In the genomic region with DNA sequence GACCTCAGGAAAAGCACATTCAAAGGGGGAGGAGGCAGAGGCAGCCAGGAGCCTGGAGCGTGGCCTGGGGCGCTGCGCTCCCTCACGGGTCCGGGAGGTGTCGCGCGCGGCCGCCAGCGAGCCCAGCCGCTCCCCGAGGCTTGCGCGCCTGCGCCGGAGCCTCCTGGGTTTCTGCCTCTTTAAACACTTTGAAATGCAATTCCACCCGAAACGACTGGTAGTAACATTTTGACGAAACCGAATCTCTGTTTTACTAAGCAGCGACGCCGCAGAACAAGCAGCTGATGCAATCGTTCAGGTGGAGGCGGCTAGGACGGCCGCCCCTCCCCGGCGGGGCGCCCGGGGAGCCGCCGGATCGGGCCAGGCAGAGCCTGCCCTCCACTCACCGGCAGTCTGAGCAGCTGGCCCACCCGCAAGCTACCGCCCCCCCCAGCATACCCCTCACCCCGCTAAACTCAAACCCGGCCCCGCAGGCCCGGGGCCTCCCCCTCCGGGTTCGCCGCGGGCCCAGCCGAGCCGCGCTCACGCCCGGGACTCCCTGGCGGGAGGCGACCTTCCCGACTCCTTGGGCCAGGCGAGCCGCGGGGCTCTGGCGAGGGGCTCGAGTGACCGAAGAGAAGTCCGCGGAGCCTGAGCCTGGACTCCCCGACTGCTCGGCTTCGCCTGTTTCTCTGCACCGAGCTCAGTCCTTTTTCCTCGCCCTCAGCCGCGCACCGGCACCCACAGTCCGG, we compare ENCODE assay signal across 8 cellular contexts. TPM values are rescaled to one million over a fixed set of nuclear protein-coding genes. Genes with fewer than 3 reads are reported as not detected.
DNase-seq lines count a peak whose midpoint lies in the region; ATAC-seq and TF ChIP-seq lines count a peak whose summit lies in the region.

No MANE protein-coding gene starts in this region.

- POLR2A ChIA-PET in OCI-LY7 (lab: Charles Lee), result interaction anchor here (0.5 to 1.0 kb wide), 2 partner anchors 22 to 24 kb away, joined by 3 read pairs; no protein-coding TSS in a partner anchor

- DNase-seq in OCI-LY7 (ENCODE audit: low spot score) (peak; percentile 81), fibroblast of villous mesenchyme (ENCODE audit: low read depth) (peak; percentile 78)
- DNase-seq in activated T-helper 9 cell treated with anti-CD3 and anti-CD28 coated beads, Interleukin-2, amount 50 U/mL, for 16 hours (ENCODE audit: low read depth), result peak; percentile 84
- peak; percentile 85 for DNase-seq in stimulated activated naive CD8-positive, alpha-beta T cell treated with anti-CD3 and anti-CD28 coated beads, Interleukin-15, Interleukin-2, amounts not matched to agents 100 U/mL and 50 U/mL, for 24 hours

- peak overlapping the region; percentile 91 for H2AFZ ChIP-seq in OCI-LY7 (ENCODE audit: low read length)
- no peak overlapping the region for H2AFZ ChIP-seq in neural cell (ENCODE audit: low read depth, low read length)

- TF ChIP-seq CTCF in C4-2B (conservative IDR thresholded peaks at IDR 0.05), result peak; percentile 93
- peak; percentile 81 for TF ChIP-seq CTCF in OCI-LY7 (conservative IDR thresholded peaks at IDR 0.05; ENCODE audit: low read length)
- TF ChIP-seq CTCF in fibroblast of villous mesenchyme (IDR thresholded peaks at IDR 0.05; ENCODE audit: insufficient read depth, low read depth, low read length), result peak; percentile 77
- TF ChIP-seq CTCF in neural cell (IDR thresholded peaks at IDR 0.05; ENCODE audit: poor library complexity, severe bottlenecking), result peak; percentile 93

- H3K79me2 ChIP-seq in OCI-LY7 (ENCODE audit: insufficient read depth, low read depth, low read length), result no peaks in the 10 kb centered on the region
- H3K79me2 ChIP-seq in neural cell (replicated peaks; ENCODE audit: insufficient read depth, low read length), result no peaks in the 10 kb centered on the region

- no peak for TF ChIP-seq EP300 in neural cell (conservative IDR thresholded peaks at IDR 0.05; ENCODE audit: poor library complexity, severe bottlenecking)

- CTCF ChIA-PET in OCI-LY7 (lab: Charles Lee; ENCODE audit: unreplicated experiment), result interaction anchor here (0.6 kb wide), 1 partner anchor 222 kb away, joined by 4 read pairs; no protein-coding TSS in a partner anchor

- no peaks in the 10 kb centered on the region for H3F3A ChIP-seq in neural cell (ENCODE audit: insufficient read depth, low read length, poor library complexity, severe bottlenecking)

- H3K9me3 ChIP-seq in OCI-LY7 (ENCODE audit: low read length) (no peaks in the 10 kb centered on the region), neural cell (ENCODE audit: low read length) (no peaks in the 10 kb centered on the region)

- no TSS peak for BruUV-seq in OCI-LY7 (replicated peaks; lab: Mats Ljungman, UMichigan)

- H3K4me2 ChIP-seq in OCI-LY7 (ENCODE audit: low read length), result peak overlapping the region; percentile 55
- peak overlapping the region; percentile 17 for H3K4me2 ChIP-seq in neural cell (ENCODE audit: low read length)

- ATAC-seq in GM19351 (IDR thresholded peaks at IDR 0.05; ENCODE audit: unreplicated experiment) (peak; percentile 89), HG03460 (IDR thresholded peaks at IDR 0.05; ENCODE audit: unreplicated experiment) (peak; percentile 90)
- peak; percentile 91 for ATAC-seq in stimulated activated naive CD8-positive, alpha-beta T cell treated with anti-CD3 and anti-CD28 coated beads, Interleukin-15, Interleukin-2, amounts not matched to agents 100 U/mL and 50 U/mL, for 24 hours

- TF ChIP-seq RAD21 in neural cell (conservative IDR thresholded peaks at IDR 0.05), result peak; percentile 85

- no peaks in the 10 kb centered on the region for H3K36me3 ChIP-seq in OCI-LY7 (ENCODE audit: insufficient read depth, low read length)
- H3K36me3 ChIP-seq in neural cell (ENCODE audit: insufficient read depth, low read length), result no peaks in the 10 kb centered on the region

- H3K4me1 ChIP-seq in OCI-LY7 (ENCODE audit: insufficient read depth, low read length, poor library complexity, severe bottlenecking), result peaks cover 11% of the 10 kb centered on the region

- intact Hi-C loops in OCI-LY7 (cut with micrococcal nuclease; ENCODE audit: unreplicated experiment), result loop anchor here (1.0 to 5.0 kb wide), 4 partner anchors 17 to 640 kb away; no protein-coding TSS in a partner anchor

- H3K27ac ChIP-seq in C4-2B, result peak overlapping the region; percentile 67
- H3K27ac ChIP-seq in OCI-LY7 (ENCODE audit: low read depth, low read length, poor library complexity, severe bottlenecking), result no peak overlapping the region
- no peak overlapping the region for H3K27ac ChIP-seq in neural cell (ENCODE audit: low read length)

- H3K9me2 ChIP-seq in OCI-LY7 (ENCODE audit: insufficient read depth, low read length), result no peaks in the 10 kb centered on the region
- no peaks in the 10 kb centered on the region for H3K9me2 ChIP-seq in neural cell (ENCODE audit: insufficient read depth, low read length)

- H3K27me3 ChIP-seq in neural cell (ENCODE audit: insufficient read depth, low read depth, low read length), result peaks cover 84% of the 10 kb centered on the region

- H4K20me1 ChIP-seq in OCI-LY7 (ENCODE audit: insufficient read depth, low read length) (no peaks in the 10 kb centered on the region), neural cell (ENCODE audit: insufficient read depth) (no peaks in the 10 kb centered on the region)

- H3K9ac ChIP-seq in neural cell (ENCODE audit: low read length), result peak overlapping the region; percentile 39

- peak overlapping the region; percentile 66 for H3K4me3 ChIP-seq in OCI-LY7 (ENCODE audit: low read depth, low read length, poor library complexity, severe bottlenecking)
- peak overlapping the region; percentile 62 for H3K4me3 ChIP-seq in fibroblast of villous mesenchyme (ENCODE audit: low read depth, low read length)
- H3K4me3 ChIP-seq in neural cell (ENCODE audit: low read length), result peak overlapping the region; percentile 78

TF ChIP-seq in neural cell, 6 proteins besides CTCF, POLR2A, EP300 and RAD21:
- TF ChIP-seq, protein P1, sequence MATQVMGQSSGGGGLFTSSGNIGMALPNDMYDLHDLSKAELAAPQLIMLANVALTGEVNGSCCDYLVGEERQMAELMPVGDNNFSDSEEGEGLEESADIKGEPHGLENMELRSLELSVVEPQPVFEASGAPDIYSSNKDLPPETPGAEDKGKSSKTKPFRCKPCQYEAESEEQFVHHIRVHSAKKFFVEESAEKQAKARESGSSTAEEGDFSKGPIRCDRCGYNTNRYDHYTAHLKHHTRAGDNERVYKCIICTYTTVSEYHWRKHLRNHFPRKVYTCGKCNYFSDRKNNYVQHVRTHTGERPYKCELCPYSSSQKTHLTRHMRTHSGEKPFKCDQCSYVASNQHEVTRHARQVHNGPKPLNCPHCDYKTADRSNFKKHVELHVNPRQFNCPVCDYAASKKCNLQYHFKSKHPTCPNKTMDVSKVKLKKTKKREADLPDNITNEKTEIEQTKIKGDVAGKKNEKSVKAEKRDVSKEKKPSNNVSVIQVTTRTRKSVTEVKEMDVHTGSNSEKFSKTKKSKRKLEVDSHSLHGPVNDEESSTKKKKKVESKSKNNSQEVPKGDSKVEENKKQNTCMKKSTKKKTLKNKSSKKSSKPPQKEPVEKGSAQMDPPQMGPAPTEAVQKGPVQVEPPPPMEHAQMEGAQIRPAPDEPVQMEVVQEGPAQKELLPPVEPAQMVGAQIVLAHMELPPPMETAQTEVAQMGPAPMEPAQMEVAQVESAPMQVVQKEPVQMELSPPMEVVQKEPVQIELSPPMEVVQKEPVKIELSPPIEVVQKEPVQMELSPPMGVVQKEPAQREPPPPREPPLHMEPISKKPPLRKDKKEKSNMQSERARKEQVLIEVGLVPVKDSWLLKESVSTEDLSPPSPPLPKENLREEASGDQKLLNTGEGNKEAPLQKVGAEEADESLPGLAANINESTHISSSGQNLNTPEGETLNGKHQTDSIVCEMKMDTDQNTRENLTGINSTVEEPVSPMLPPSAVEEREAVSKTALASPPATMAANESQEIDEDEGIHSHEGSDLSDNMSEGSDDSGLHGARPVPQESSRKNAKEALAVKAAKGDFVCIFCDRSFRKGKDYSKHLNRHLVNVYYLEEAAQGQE (IDR thresholded peaks at IDR 0.05; ENCODE audit: borderline replicate concordance), result no peak
- TF ChIP-seq POLR2AphosphoS5 (IDR thresholded peaks at IDR 0.05) (no peak), EZH2 (IDR thresholded peaks at IDR 0.05; ENCODE audit: borderline replicate concordance, insufficient read depth, low read length, poor library complexity, severe bottlenecking) (peak; percentile 55), SMC3 (conservative IDR thresholded peaks at IDR 0.05; ENCODE audit: poor library complexity) (peak; percentile 90), MXI1 (conservative IDR thresholded peaks at IDR 0.05; ENCODE audit: poor library complexity, severe bottlenecking) (peak; percentile 5), TAF1 (IDR thresholded peaks at IDR 0.05; ENCODE audit: low read depth) (no peak)

RNA-seq across cellular contexts. Expression of a gene that starts 3.3 kb away (rescaled TPM):
- total RNA-seq in OCI-LY7 (2014; rRNA removed; shearing (Covaris generic)), result not detected in 2 replicates
- not detected in 2 replicates for total RNA-seq in OCI-LY7 (2022)
- total RNA-seq in fibroblast of villous mesenchyme, result 5.8 and 6.9 TPM in 2 replicates
- polyA plus RNA-seq in neural cell, result not detected in 2 replicates
- polyA minus RNA-seq in neural cell, result not detected in 2 replicates
